Comparison of ENCODE assay signal across 1 cellular context in genomic region chr20:17957505-17958325, GRCh38.
TF ChIP-seq lines count a peak whose summit lies in the region.

No MANE protein-coding gene starts in this region.

TF ChIP-seq in GM12878, 131 proteins besides CTCF, POLR2A, EP300 and RAD21:
- no peak for TF ChIP-seq ZZZ3 (IDR thresholded peaks at IDR 0.05; ENCODE audit: control insufficient read depth, insufficient read length, low read depth)
- TF ChIP-seq MEF2B (IDR thresholded peaks at IDR 0.05; ENCODE audit: partially characterized antibody, poor library complexity, severe bottlenecking), result no peak
- TF ChIP-seq CHD1 (IDR thresholded peaks at IDR 0.05; ENCODE audit: low read depth, low read length), result no peak
- TF ChIP-seq ATF7 (IDR thresholded peaks at IDR 0.05; ENCODE audit: low read depth), result no peak
- no peak for TF ChIP-seq ZNF24 (IDR thresholded peaks at IDR 0.05)
- no peak for TF ChIP-seq CBX3 (IDR thresholded peaks at IDR 0.05; ENCODE audit: borderline replicate concordance, low read depth)
- TF ChIP-seq SRF (IDR thresholded peaks at IDR 0.05; ENCODE audit: low read depth in 2 of 2, low read length in 2 of 2), result no peak
- no peak for TF ChIP-seq ETV6 (conservative IDR thresholded peaks at IDR 0.05 in 1 of 2, IDR thresholded peaks at IDR 0.05 in 1 of 2; ENCODE audit: borderline replicate concordance in 1 of 2, low read depth in 1 of 2)
- no peak for TF ChIP-seq DPF2 (IDR thresholded peaks at IDR 0.05)
- TF ChIP-seq YY1 (IDR thresholded peaks at IDR 0.05; ENCODE audit: low read depth, low read length), result no peak
- TF ChIP-seq SMC3 (IDR thresholded peaks at IDR 0.05; ENCODE audit: borderline replicate concordance, low read length), result no peak
- TF ChIP-seq POLR2AphosphoS5 (IDR thresholded peaks at IDR 0.05; ENCODE audit: low read length), result no peak
- no peak for TF ChIP-seq KDM1A (IDR thresholded peaks at IDR 0.05; ENCODE audit: borderline replicate concordance)
- no peak for TF ChIP-seq WRNIP1 (IDR thresholded peaks at IDR 0.05; ENCODE audit: borderline replicate concordance, low read depth, low read length)
